In the genomic region with DNA sequence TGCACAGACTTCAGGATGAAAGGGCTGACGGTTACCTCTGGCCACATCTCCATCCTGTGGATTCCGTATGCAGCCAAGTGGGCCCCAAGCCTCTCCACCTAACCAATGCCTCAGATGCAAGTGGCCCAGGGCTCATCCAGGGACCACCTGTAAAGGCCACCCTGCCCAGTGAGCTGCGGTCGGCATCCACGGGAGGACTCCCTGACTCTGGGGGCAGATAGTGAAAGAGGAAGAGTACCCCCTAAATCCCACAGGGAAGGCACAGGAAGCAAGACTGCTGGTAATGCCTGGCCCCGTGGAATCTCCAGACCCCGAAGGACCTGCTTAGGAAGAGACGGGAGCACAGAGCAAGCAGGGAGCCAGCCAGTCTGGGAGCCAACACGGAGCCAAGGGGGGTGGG, we compare ENCODE assay signal across 9 cellular contexts. TPM values are rescaled to one million over a fixed set of nuclear protein-coding genes. Genes with fewer than 3 reads are reported as not detected.
"Had no signal": no experiment of that assay in that cellular context is flagged by ENCODE, and none has a peak within 500 bp of the region (broad histone marks: within the 10 kb centered on the region; RNA-seq: fewer than 3 reads in every experiment).

No MANE protein-coding gene starts in this region.

- DNase-seq: H9, HCEC 1CT, IMR-90, KG1 had no signal

- H3K4me2 ChIP-seq: GM23338 had no signal

- FAIRE-seq: H1, H54, HTR-8/SVneo, K562 had no signal

- H3K4me3 ChIP-seq: GM23338, K562 had no signal

- ATAC-seq: GM23338, K562 had no signal

RNA-seq across cellular contexts. Expression of a gene that starts 11.2 kb away (rescaled TPM):
- total RNA-seq: GM23338, H1, H9, IMR-90, K562 had no signal
- polyA plus RNA-seq: H1, IMR-90, K562 had no signal
